ENCODE assay signal across 25 cellular contexts in the genomic region with DNA sequence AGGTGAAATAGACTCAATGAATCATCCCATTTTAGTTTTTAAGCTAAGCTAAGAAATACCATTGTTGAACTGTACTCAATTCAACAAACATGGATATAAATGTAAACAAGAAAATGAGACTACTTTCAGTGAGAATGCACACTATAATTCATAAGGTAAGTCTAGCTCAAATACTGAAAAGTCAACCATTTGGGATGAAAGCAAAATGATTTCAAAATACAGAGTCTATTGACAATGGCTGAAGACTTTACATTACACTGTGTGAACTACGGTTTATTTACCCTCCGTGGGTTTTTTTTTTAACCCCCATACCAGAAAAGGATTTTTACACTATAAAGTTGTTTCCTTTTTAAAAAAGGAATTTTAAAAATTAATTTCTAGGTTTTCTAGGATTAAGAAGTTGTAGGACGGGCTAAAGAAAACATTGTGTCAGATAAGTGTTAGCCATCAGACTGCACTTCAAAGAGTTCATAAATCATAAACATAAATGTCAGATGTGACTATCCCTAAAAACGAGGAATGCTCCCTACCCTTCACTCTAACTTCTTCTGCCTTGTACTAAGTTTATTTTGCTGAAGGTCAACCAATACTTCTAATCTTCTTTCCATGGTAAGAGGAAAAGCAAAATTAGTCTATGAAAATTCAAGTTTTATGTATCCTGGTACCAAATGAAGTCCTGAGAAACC.
"Had no signal": no experiment of that assay in that cellular context is flagged by ENCODE, and none has a peak within 500 bp of the region (broad histone marks: within the 10 kb centered on the region; RNA-seq: fewer than 3 reads in every experiment).

No MANE protein-coding gene starts in this region.

- H3K27me3 ChIP-seq: neural progenitor cell, stomach, thyroid gland, vagina had no signal

- ATAC-seq: effector memory CD8-positive, alpha-beta T cell; left ventricle myocardium superior; lower lobe of right lung; mucosa of descending colon; naive thymus-derived CD4-positive, alpha-beta T cell; sciatic nerve had no signal

- H2AFZ ChIP-seq: neural progenitor cell, parathyroid adenoma had no signal

- H3K9ac ChIP-seq: neural progenitor cell, parathyroid adenoma had no signal

- H3K4me2 ChIP-seq: neural progenitor cell, smooth muscle cell had no signal

- H3K9me3 Mint-ChIP-seq: effector memory CD8-positive, alpha-beta T cell had no signal

- H3K27ac Mint-ChIP-seq: mesothelial cell of epicardium, nephron, neural progenitor cell, progenitor cell of endocrine pancreas had no signal

- H3K4me1 ChIP-seq: neural progenitor cell, parathyroid adenoma, thyroid gland, vagina had no signal

- H3K27ac ChIP-seq: lower lobe of right lung, neural progenitor cell, parathyroid adenoma, stomach, thyroid gland, vagina had no signal

- H3K79me2 ChIP-seq: parathyroid adenoma had no signal

- H3K27me3 Mint-ChIP-seq: effector memory CD8-positive, alpha-beta T cell; naive thymus-derived CD4-positive, alpha-beta T cell; progenitor cell of endocrine pancreas had no signal

- H3K36me3 ChIP-seq: lower lobe of right lung, neural progenitor cell, stomach, thyroid gland, vagina had no signal

- H3K9me3 ChIP-seq: lower lobe of right lung, mucosa of descending colon, stomach, thyroid gland, vagina had no signal

- H3K4me3 ChIP-seq: lower lobe of right lung, mucosa of descending colon, neural progenitor cell, smooth muscle cell, stomach, thyroid gland, vagina had no signal

- DNase-seq: cortex of kidney; effector memory CD8-positive, alpha-beta T cell; erythroblast; head of caudate nucleus; left ventricle myocardium superior; lower lobe of right lung; mesenchymal stem cell; mucosa of descending colon; naive thymus-derived CD4-positive, alpha-beta T cell; stimulated activated CD4-positive, alpha-beta T cell treated with anti-CD3 and anti-CD28 coated beads, Interleukin-12 subunit alpha, Interleukin-12 subunit beta, amount 100 ng/mL, for 4 hours; stimulated activated CD4-positive, alpha-beta T cell treated with anti-CD3 and anti-CD28 coated beads, Interleukin-1b, Interleukin-23, amount 100 ng/mL, for 48 hours; stimulated activated CD4-positive, alpha-beta T cell treated with anti-CD3 and anti-CD28 coated beads, Interleukin-4, amount 100 ng/mL, for 1 hour; stimulated activated CD8-positive, alpha-beta memory T cell treated with anti-CD3 and anti-CD28 coated beads, Interleukin-4, amount 100 ng/mL, for 48 hours; stimulated activated naive CD4-positive, alpha-beta T cell treated with Interleukin-2 at 50 U/mL for 16 hours; stomach; thyroid gland; trophoblast cell had no signal

- H3K4me3 Mint-ChIP-seq: effector memory CD8-positive, alpha-beta T cell; mesothelial cell of epicardium; naive thymus-derived CD4-positive, alpha-beta T cell; nephron; neural progenitor cell had no signal
